Comparison of ENCODE assay signal across 8 cellular contexts in genomic region chr5:73312146-73312871, GRCh38.
DNase-seq lines count a peak whose midpoint lies in the region; ATAC-seq and TF ChIP-seq lines count a peak whose summit lies in the region.

No MANE protein-coding gene starts in this region.

- ATAC-seq in GM18858 (IDR thresholded peaks at IDR 0.05; ENCODE audit: unreplicated experiment) = no peak

- DNase-seq in AG04450 (ENCODE audit: low read depth, low spot score) (peak; percentile 89), iris pigment epithelial cell (ENCODE audit: low read depth) (peak; percentile 89), NCI-H69 (lab: John Stamatoyannopoulos, UW) (no peak), HK-2 (ENCODE audit: unreplicated experiment) (no peak), DMS153 treated with DMSO at 0.1 percent for 48 hours (lab: John Stamatoyannopoulos, UW; ENCODE audit: unreplicated experiment) (no peak)

- no peaks in the 10 kb centered on the region for H3K27me3 ChIP-seq in AG04450 (ENCODE audit: control insufficient read depth, insufficient read depth, low read length)

- peak overlapping the region; percentile 81 for H3K27ac ChIP-seq in AG04450 (ENCODE audit: low read depth, low read length)
- peak overlapping the region; percentile 61; the same call in 1 of the 2 replicates for H3K27ac ChIP-seq in HEK293 (ENCODE audit: extremely low read depth, low read depth, low read length)

- H3K4me1 ChIP-seq in HEK293 (ENCODE audit: control insufficient read depth, insufficient read depth, low read length) = peaks cover 10% of the 10 kb centered on the region; the same call in 1 of the 2 replicates

- peak; percentile 71 for TF ChIP-seq CTCF in AG04450 (IDR thresholded peaks at IDR 0.05; ENCODE audit: low read depth, low read length)
- TF ChIP-seq CTCF in HEK293 (tag by site-specific recombination; IDR thresholded peaks at IDR 0.05) = peak; percentile 64
- peak; percentile 66 for TF ChIP-seq CTCF in WI38 (IDR thresholded peaks at IDR 0.05; ENCODE audit: low read depth, low read length)

- H3K9me3 ChIP-seq in AG04450 (ENCODE audit: control insufficient read depth, insufficient read depth, low read length) = no peaks in the 10 kb centered on the region
- no peaks in the 10 kb centered on the region for H3K9me3 ChIP-seq in HEK293 (ENCODE audit: control insufficient read depth, insufficient read depth, low read depth, low read length)

- H3K36me3 ChIP-seq in HEK293 (ENCODE audit: control insufficient read depth in 2 of 2, insufficient read depth in 1 of 2, low read length in 2 of 2) = no peaks in the 10 kb centered on the region

- H3K4me3 ChIP-seq in AG04450 (ENCODE audit: low read depth, low read length) = no peak overlapping the region
- no peak overlapping the region for H3K4me3 ChIP-seq in HEK293 (ENCODE audit: low read depth, low read length)
- H3K4me3 ChIP-seq in WI38 (ENCODE audit: low read depth, low read length) = no peak overlapping the region

- POLR2A ChIA-PET in AG04450 (lab: Yijun Ruan, JAX) (interaction anchor here (0.9 to 2.4 kb wide), 13 partner anchors 9 to 139 kb away, joined by 3 to 16 read pairs (median 4); partner anchors contain the start of gene FOXD1), HEK293 (lab: Yijun Ruan, JAX) (interaction anchor here (1.2 kb wide), 1 partner anchor 136 kb away, joined by 3 read pairs; the partner anchor contains the start of gene FOXD1)

- CTCF ChIA-PET in AG04450 (lab: Charles Lee) (interaction anchor here (0.6 to 2.5 kb wide), 11 partner anchors 8 to 184 kb away, joined by 3 to 9 read pairs (median 3); partner anchors contain the start of gene FOXD1), HEK293 (lab: Yijun Ruan, JAX) (interaction anchor here (0.6 to 1.1 kb wide), 3 partner anchors 14 to 96 kb away, joined by 3 to 5 read pairs (median 3); no protein-coding TSS in a partner anchor)

TF ChIP-seq in HEK293, 187 proteins besides CTCF, POLR2A, EP300 and RAD21:
- TF ChIP-seq ZNF398 (tag by site-specific recombination; IDR thresholded peaks at IDR 0.05) (peak; percentile 66), ZNF707 (tag by site-specific recombination; IDR thresholded peaks at IDR 0.05) (no peak), ZNF335 (tag by site-specific recombination; conservative IDR thresholded peaks at IDR 0.05) (no peak), AEBP2 (tag by site-specific recombination; IDR thresholded peaks at IDR 0.05; ENCODE audit: borderline replicate concordance) (no peak), ZNF664 (tag by site-specific recombination; IDR thresholded peaks at IDR 0.05) (0 out of 2 replicates have a peak, but pooled peaks have one; percentile 36), ZNF394 (tag by site-specific recombination; IDR thresholded peaks at IDR 0.05; ENCODE audit: borderline replicate concordance) (no peak), ZNF223 (tag by site-specific recombination; IDR thresholded peaks at IDR 0.05) (no peak), ZNF311 (tag by site-specific recombination; IDR thresholded peaks at IDR 0.05; ENCODE audit: borderline replicate concordance) (no peak), ZBTB8A (tag by site-specific recombination; IDR thresholded peaks at IDR 0.05) (no peak), ZNF280D (tag by site-specific recombination; IDR thresholded peaks at IDR 0.05) (no peak)

Comparison
In these comparisons a context has a peak if more than half of its experiments do, and no peak if none do; other contexts are left out.
1. DNase-seq: peak in AG04450 (single experiment) and iris pigment epithelial cell (single experiment); none in NCI-H69 (single experiment), HK-2 (single experiment) and DMS153 treated with DMSO at 0.1 percent for 48 hours (single experiment).
2. Peak in every context shown above with its lines, with median percentiles within 50 percentile points of each other: CTCF ChIP-seq.